9 cellular contexts compared by ENCODE assay signal in the genomic region with DNA sequence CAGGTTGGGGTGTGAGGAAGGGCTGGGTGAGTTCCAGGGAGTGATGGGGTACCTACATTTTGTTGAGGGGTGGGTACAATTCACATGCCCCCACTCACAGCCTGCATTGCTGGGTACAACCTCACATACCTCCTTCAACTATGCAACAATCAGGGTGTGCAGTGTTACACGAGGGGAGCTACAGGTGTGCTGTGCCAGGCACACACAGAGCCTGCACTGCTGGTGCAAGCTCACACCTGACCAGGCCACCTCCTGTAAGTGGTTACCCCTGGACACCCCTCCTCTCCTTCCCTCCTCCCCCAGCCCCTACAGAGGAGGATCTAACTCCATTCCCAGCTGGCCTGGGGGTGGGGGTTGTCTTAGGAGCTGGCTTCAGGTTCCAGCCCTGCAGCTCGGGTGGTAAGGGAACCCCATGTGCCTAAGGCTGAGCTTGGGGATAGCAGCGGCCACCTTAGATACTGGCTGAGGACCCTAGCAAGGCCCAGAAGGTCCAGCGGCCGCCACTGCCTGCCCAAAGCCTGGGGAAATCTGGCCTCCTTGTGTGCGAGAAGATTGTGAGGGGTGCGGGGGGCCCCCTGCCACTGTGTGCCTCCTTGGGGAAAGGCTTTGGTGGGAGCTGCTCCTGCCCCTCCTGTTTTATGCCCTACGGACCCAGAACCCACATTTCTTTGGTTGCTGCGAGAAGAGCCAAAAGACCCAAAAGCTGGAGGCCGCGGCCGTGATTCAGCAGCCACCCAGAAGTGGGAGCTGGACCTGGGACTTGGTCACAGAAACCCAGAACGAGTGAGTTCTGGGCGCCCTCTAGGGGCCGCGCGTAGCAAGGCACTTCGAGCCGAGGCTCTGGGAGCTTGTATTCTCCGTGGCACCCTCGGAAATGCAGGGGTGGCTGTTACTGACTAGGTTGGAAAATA. TPM values are rescaled to one million over a fixed set of nuclear protein-coding genes. Genes with fewer than 3 reads are reported as not detected.
DNase-seq lines count a peak whose midpoint lies in the region; ATAC-seq and TF ChIP-seq lines count a peak whose summit lies in the region.
"Had no signal": no experiment of that assay in that cellular context is flagged by ENCODE, and none has a peak within 500 bp of the region (broad histone marks: within the 10 kb centered on the region; RNA-seq: fewer than 3 reads in every experiment).

No MANE protein-coding gene starts in this region.

- peak; percentile 87 to 89 for ATAC-seq in stimulated activated naive B cell treated with anti-CD40 and anti-IgM and Interleukin-4, amounts not matched to agents 10 μg/mL and 1 μg/mL and 100 μg/mL, for 72 hours (replicated peaks)

- WGBS in esophagus squamous epithelium, 2 donors: 0 to 10% methylated on average over 1 to 2 of the region's 21 CpGs

- H3K4me3 Mint-ChIP-seq in IgD-negative memory B cell: peak overlapping the region in 2 of 4 donors; percentile 47 to 52
- H3K4me3 Mint-ChIP-seq in nephron: no peak overlapping the region
- H3K4me3 Mint-ChIP-seq in stimulated activated naive B cell treated with anti-CD40 and anti-IgM and Interleukin-4, amounts not matched to agents 10 μg/mL and 1 μg/mL and 100 μg/mL, for 72 hours: peak overlapping the region in 1 of 2 donors; percentile 44

- peak overlapping the region in 2 of 3 donors; percentile 15 to 74 for H3K27ac Mint-ChIP-seq in IgD-negative memory B cell
- no peak overlapping the region for H3K27ac Mint-ChIP-seq in nephron
- H3K27ac Mint-ChIP-seq in stimulated activated naive B cell treated with anti-CD40 and anti-IgM and Interleukin-4, amounts not matched to agents 10 μg/mL and 1 μg/mL and 100 μg/mL, for 72 hours: peak overlapping the region; percentile 82

- no peak for TF ChIP-seq POLR2A in esophagus squamous epithelium (IDR thresholded peaks at IDR 0.05)

- DNase-seq in NCI-H2196 (lab: John Stamatoyannopoulos, UW; ENCODE audit: unreplicated experiment): peak; percentile 76
- DNase-seq in NCI-H2196 treated with DMSO at 0.1 percent for 48 hours (lab: John Stamatoyannopoulos, UW; ENCODE audit: unreplicated experiment): no peak
- DNase-seq in activated T-cell treated with anti-CD3 and anti-CD28 coated beads, Interleukin-2, amount 50 U/mL, for 1 hour: peak; percentile 84
- DNase-seq in esophagus squamous epithelium (lab: John Stamatoyannopoulos, UW): no peak
- peak; percentile 70 for DNase-seq in stimulated activated naive B cell treated with anti-CD40 and anti-IgM and Interleukin-4, amounts not matched to agents 10 μg/mL and 1 μg/mL and 100 μg/mL, for 72 hours

- H3K27ac ChIP-seq in esophagus squamous epithelium: no peak overlapping the region

- intact Hi-C loops in esophagus squamous epithelium (cut with DNase I): loop anchor here (5.0 kb wide), 1 partner anchor 45 kb away; no protein-coding TSS in a partner anchor

- H3K4me1 Mint-ChIP-seq in IgD-negative memory B cell: peaks cover 5 to 15% (median 7%) of the 10 kb centered on the region in 3 donors
- H3K4me1 Mint-ChIP-seq in nephron: no peaks in the 10 kb centered on the region
- H3K4me1 Mint-ChIP-seq in stimulated activated naive B cell treated with anti-CD40 and anti-IgM and Interleukin-4, amounts not matched to agents 10 μg/mL and 1 μg/mL and 100 μg/mL, for 72 hours: peaks cover 26 to 49% of the 10 kb centered on the region in 2 donors

- H3K4me3 ChIP-seq in esophagus squamous epithelium: peak overlapping the region in 1 of 4 donors; percentile 32

- peaks cover 26 to 100% (median 69%) of the 10 kb centered on the region in 4 donors for H3K27me3 ChIP-seq in esophagus squamous epithelium

- H3K27me3 Mint-ChIP-seq in IgD-negative memory B cell: peaks cover 69% of the 10 kb centered on the region
- peaks cover 100% of the 10 kb centered on the region for H3K27me3 Mint-ChIP-seq in nephron (ENCODE audit: low read depth)
- peaks cover 80 to 97% of the 10 kb centered on the region in 2 donors for H3K27me3 Mint-ChIP-seq in stimulated activated naive B cell treated with anti-CD40 and anti-IgM and Interleukin-4, amounts not matched to agents 10 μg/mL and 1 μg/mL and 100 μg/mL, for 72 hours

- H3K4me1 ChIP-seq in esophagus squamous epithelium: peaks cover 0 to 44% (median 26%) of the 10 kb centered on the region in 3 donors

- TF ChIP-seq CTCF in esophagus squamous epithelium (IDR thresholded peaks at IDR 0.05) (peak; percentile 82 to 96 (median 92)), nephron (IDR thresholded peaks at IDR 0.05; ENCODE audit: unreplicated experiment in 3 of 3) (peak; percentile 98 to 99 (median 98))

- H3K36me3 ChIP-seq in esophagus squamous epithelium: no peaks in the 10 kb centered on the region

- H3K36me3 Mint-ChIP-seq in IgD-negative memory B cell: peaks cover 1% of the 10 kb centered on the region
- no peaks in the 10 kb centered on the region for H3K36me3 Mint-ChIP-seq in nephron (ENCODE audit: low read depth)
- no peaks in the 10 kb centered on the region for H3K36me3 Mint-ChIP-seq in stimulated activated naive B cell treated with anti-CD40 and anti-IgM and Interleukin-4, amounts not matched to agents 10 μg/mL and 1 μg/mL and 100 μg/mL, for 72 hours

- H3K9me3 Mint-ChIP-seq in IgD-negative memory B cell (no peaks in the 10 kb centered on the region), nephron (peaks cover 3% of the 10 kb centered on the region)
- H3K9me3 Mint-ChIP-seq in stimulated activated naive B cell treated with anti-CD40 and anti-IgM and Interleukin-4, amounts not matched to agents 10 μg/mL and 1 μg/mL and 100 μg/mL, for 72 hours: no peaks in the 10 kb centered on the region

- H3K9me3 ChIP-seq in esophagus squamous epithelium: no peaks in the 10 kb centered on the region

TF ChIP-seq in PFSK-1, 5 proteins besides CTCF, POLR2A, EP300 and RAD21:
- no peak for TF ChIP-seq TAF1 (IDR thresholded peaks at IDR 0.05; ENCODE audit: borderline replicate concordance, insufficient read depth, low read length)
- no peak for TF ChIP-seq SIN3A (IDR thresholded peaks at IDR 0.05; ENCODE audit: borderline replicate concordance, insufficient read depth, low read length)
- TF ChIP-seq POLR2AphosphoS5 (IDR thresholded peaks at IDR 0.05; ENCODE audit: low read depth, low read length): no peak
- TF ChIP-seq FOXP2 (optimal IDR thresholded peaks at IDR 0.05; ENCODE audit: borderline replicate concordance, extremely low read depth, extremely low read length, insufficient read depth): peak; percentile 45
- no peak for TF ChIP-seq REST (IDR thresholded peaks at IDR 0.05; ENCODE audit: insufficient read depth in 1 of 2, low read depth in 2 of 2, low read length in 2 of 2)

RNA-seq across cellular contexts. Expression of gene TLX1, which starts 10.8 kb away (rescaled TPM):
- polyA plus RNA-seq in IgD-negative memory B cell: not detected
- 0.54 TPM for polyA plus RNA-seq in PFSK-1 (2012; ENCODE audit: insufficient read length, low read depth)
- total RNA-seq in esophagus squamous epithelium: not detected
- total RNA-seq: subcutaneous adipose tissue had no signal

Comparison
In these comparisons a context has a peak if more than half of its experiments do, and no peak if none do; other contexts are left out.
1. DNase-seq: peak in NCI-H2196 (single experiment), activated T-cell treated with anti-CD3 and anti-CD28 coated beads, Interleukin-2, amount 50 U/mL, for 1 hour (single experiment) and stimulated activated naive B cell treated with anti-CD40 and anti-IgM and Interleukin-4, amounts not matched to agents 10 μg/mL and 1 μg/mL and 100 μg/mL, for 72 hours (single experiment); none in NCI-H2196 treated with DMSO at 0.1 percent for 48 hours (single experiment) and esophagus squamous epithelium (single experiment).
2. H3K27ac Mint-ChIP-seq: peak in IgD-negative memory B cell (2 of 3) and stimulated activated naive B cell treated with anti-CD40 and anti-IgM and Interleukin-4, amounts not matched to agents 10 μg/mL and 1 μg/mL and 100 μg/mL, for 72 hours (single experiment); none in nephron (0 of 3).